20 cellular contexts compared by ENCODE assay signal in the genomic region with DNA sequence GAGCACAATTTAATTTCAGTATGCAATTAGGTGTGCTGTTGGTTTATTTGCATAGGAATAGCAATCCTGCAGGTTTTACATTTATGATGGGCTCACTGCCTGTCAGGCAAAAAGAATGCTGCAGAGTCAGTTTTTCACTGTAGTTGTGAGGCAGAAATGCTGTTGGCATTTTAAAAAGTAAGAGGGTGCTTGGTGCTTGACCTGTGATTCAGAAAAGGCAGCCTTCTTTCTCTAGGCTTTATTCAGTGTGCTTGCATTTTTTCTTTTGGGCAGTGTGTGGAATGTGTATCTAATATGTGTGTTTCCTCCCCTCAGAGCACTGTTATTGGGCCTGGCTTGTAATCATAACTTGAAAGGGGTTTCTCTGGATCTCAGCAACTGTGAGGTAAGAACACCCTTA.
DNase-seq lines count a peak whose midpoint lies in the region; ATAC-seq, FAIRE-seq and TF ChIP-seq lines count a peak whose summit lies in the region.
"Had no signal": no experiment of that assay in that cellular context is flagged by ENCODE, and none has a peak within 500 bp of the region (broad histone marks: within the 10 kb centered on the region; RNA-seq: fewer than 3 reads in every experiment).

No MANE protein-coding gene starts in this region.

- POLR2A ChIA-PET in WTC11 (lab: Charles Lee): no interaction called here

- peaks cover 23% of the 10 kb centered on the region for H3K4me1 Mint-ChIP-seq in WTC11
- H3K4me1 Mint-ChIP-seq in type B pancreatic cell (ENCODE audit: unreplicated experiment): peaks cover 30% of the 10 kb centered on the region
- H3K4me1 Mint-ChIP-seq: stimulated activated memory B cell treated with anti-CD40 and anti-IgM and Interleukin-4, amounts not matched to agents 10 μg/mL and 1 μg/mL and 100 μg/mL, for 72 hours had no signal

- H2AFZ ChIP-seq in keratinocyte (ENCODE audit: control insufficient read depth, low read length): no peak overlapping the region

- dilution Hi-C loops in keratinocyte (cut with MboI; ENCODE audit: extremely low pct_ligation_motif_present, low sequenced_read_pairs): no loop called here

- CTCF ChIA-PET in WTC11 (lab: Charles Lee): interaction anchor here (1.2 to 1.4 kb wide), 2 partner anchors 10 to 276 kb away, joined by 4 to 10 read pairs; no protein-coding TSS in a partner anchor

- H4K20me1 ChIP-seq in keratinocyte (ENCODE audit: control insufficient read depth, extremely low read depth, insufficient read depth, low read length): no peaks in the 10 kb centered on the region

- DNase-seq in NCI-H748 (lab: John Stamatoyannopoulos, UW; ENCODE audit: unreplicated experiment): peak; percentile 17
- DNase-seq in NCI-H748 treated with DMSO at 0.1 percent for 48 hours (lab: John Stamatoyannopoulos, UW): no peak
- no peak for DNase-seq in WTC11 (ENCODE audit: low spot score)
- no peak for DNase-seq in keratinocyte (ENCODE audit: low read depth, low spot score)
- no peak for DNase-seq in type B pancreatic cell (ENCODE audit: extremely low spot score, unreplicated experiment)
- DNase-seq in NCI-H2029 (lab: John Stamatoyannopoulos, UW): no peak
- no peak for DNase-seq in RKO (ENCODE audit: low spot score)
- DNase-seq: activated effector memory CD4-positive, alpha-beta T cell treated with Interleukin-2 at 50 U/mL for 16 hours; CD8-positive, alpha-beta T cell; GDM1; NCI-H1436; stimulated activated CD4-positive, alpha-beta T cell treated with anti-CD3 and anti-CD28 coated beads, Interleukin-4, amount 100 ng/mL, for 4 hours had no signal

- H3K9me1 ChIP-seq in keratinocyte (ENCODE audit: control insufficient read depth, extremely low read depth, insufficient read depth, low read length): no peaks in the 10 kb centered on the region

- ATAC-seq in WTC11: no peak
- no peak for ATAC-seq in GM18511 (IDR thresholded peaks at IDR 0.05; ENCODE audit: unreplicated experiment)
- ATAC-seq: CD8-positive, alpha-beta T cell; Right ventricle myocardium inferior; stimulated activated memory B cell treated with anti-CD40 and anti-IgM and Interleukin-4, amounts not matched to agents 10 μg/mL and 1 μg/mL and 100 μg/mL, for 72 hours had no signal

- H3K4me3 Mint-ChIP-seq in WTC11: no peak overlapping the region
- peak overlapping the region; percentile 35 for H3K4me3 Mint-ChIP-seq in type B pancreatic cell
- H3K4me3 Mint-ChIP-seq: CD8-positive, alpha-beta T cell; stimulated activated memory B cell treated with anti-CD40 and anti-IgM and Interleukin-4, amounts not matched to agents 10 μg/mL and 1 μg/mL and 100 μg/mL, for 72 hours had no signal

- H3K9ac ChIP-seq in keratinocyte (ENCODE audit: control insufficient read depth, extremely low read depth, insufficient read depth, low read length): no peak overlapping the region
- H3K9ac ChIP-seq: KMS-11 had no signal

- peak overlapping the region; percentile 58 for H3K27ac Mint-ChIP-seq in WTC11
- peak overlapping the region; percentile 81 for H3K27ac Mint-ChIP-seq in type B pancreatic cell
- H3K27ac Mint-ChIP-seq: CD8-positive, alpha-beta T cell; stimulated activated memory B cell treated with anti-CD40 and anti-IgM and Interleukin-4, amounts not matched to agents 10 μg/mL and 1 μg/mL and 100 μg/mL, for 72 hours had no signal

- H3K27me3 ChIP-seq in keratinocyte (ENCODE audit: control insufficient read depth, extremely low read depth, insufficient read depth, low read length): no peaks in the 10 kb centered on the region
- H3K27me3 ChIP-seq: cardiac muscle cell, right atrium auricular region had no signal

- H3K36me3 ChIP-seq in keratinocyte (ENCODE audit: control insufficient read depth in 2 of 2, extremely low read depth in 1 of 2, insufficient read depth in 2 of 2, low read length in 2 of 2): no peaks in the 10 kb centered on the region
- H3K36me3 ChIP-seq: right atrium auricular region had no signal

- H3K36me3 Mint-ChIP-seq in WTC11 (peaks cover 3% of the 10 kb centered on the region), type B pancreatic cell (peaks cover 4% of the 10 kb centered on the region)
- H3K36me3 Mint-ChIP-seq: stimulated activated memory B cell treated with anti-CD40 and anti-IgM and Interleukin-4, amounts not matched to agents 10 μg/mL and 1 μg/mL and 100 μg/mL, for 72 hours had no signal

- peak; percentile 89 for FAIRE-seq in keratinocyte (lab: Jason Lieb, UNC)
- FAIRE-seq: TTC549 had no signal

- H3K27ac ChIP-seq in keratinocyte (ENCODE audit: control insufficient read depth, insufficient read depth, low read length): no peak overlapping the region
- H3K27ac ChIP-seq: 22Rv1, KMS-11, right atrium auricular region had no signal

- no peaks in the 10 kb centered on the region for H3K79me2 ChIP-seq in keratinocyte (ENCODE audit: control insufficient read depth, insufficient read depth, low read length)

- H3K4me1 ChIP-seq in keratinocyte (ENCODE audit: control insufficient read depth, extremely low read depth, insufficient read depth, low read length): peaks cover 30% of the 10 kb centered on the region
- H3K4me1 ChIP-seq: right atrium auricular region had no signal

- no peaks in the 10 kb centered on the region for H3K9me3 ChIP-seq in keratinocyte (ENCODE audit: control insufficient read depth, low read depth, low read length)
- H3K9me3 ChIP-seq: right atrium auricular region had no signal

- H3K4me2 ChIP-seq in keratinocyte (ENCODE audit: control insufficient read depth, extremely low read depth, insufficient read depth, low read depth, low read length): peak overlapping the region; percentile 65
- H3K4me2 ChIP-seq: KMS-11 had no signal

- H3K9me3 Mint-ChIP-seq in WTC11 (no peaks in the 10 kb centered on the region), type B pancreatic cell (no peaks in the 10 kb centered on the region)
- H3K9me3 Mint-ChIP-seq: CD8-positive, alpha-beta T cell; stimulated activated memory B cell treated with anti-CD40 and anti-IgM and Interleukin-4, amounts not matched to agents 10 μg/mL and 1 μg/mL and 100 μg/mL, for 72 hours had no signal

- H3K27me3 Mint-ChIP-seq in WTC11 (ENCODE audit: low read depth) (no peaks in the 10 kb centered on the region), type B pancreatic cell (no peaks in the 10 kb centered on the region)
- H3K27me3 Mint-ChIP-seq: stimulated activated memory B cell treated with anti-CD40 and anti-IgM and Interleukin-4, amounts not matched to agents 10 μg/mL and 1 μg/mL and 100 μg/mL, for 72 hours had no signal

- TF ChIP-seq CTCF in WTC11 (IDR thresholded peaks at IDR 0.05) (no peak), keratinocyte (optimal IDR thresholded peaks at IDR 0.05 in 1 of 3, IDR thresholded peaks at IDR 0.05 in 1 of 3, conservative IDR thresholded peaks at IDR 0.05 in 1 of 3; ENCODE audit: extremely low read depth in 1 of 3, insufficient read depth in 2 of 3, low read length in 3 of 3) (no peak), type B pancreatic cell (conservative IDR thresholded peaks at IDR 0.05) (no peak)

- peak overlapping the region in 2 of 3 experiments; percentile 2 to 27 for H3K4me3 ChIP-seq in keratinocyte (ENCODE audit: control insufficient read depth in 2 of 3, extremely low read depth in 1 of 3, insufficient read depth in 2 of 3, low read depth in 1 of 3, low read length in 3 of 3)
- H3K4me3 ChIP-seq: cardiac muscle cell, right atrium auricular region had no signal

TF ChIP-seq in WTC11, 78 proteins besides CTCF, POLR2A, EP300 and RAD21:
- TF ChIP-seq ZNF416 (CRISPR knock-in tag; IDR thresholded peaks at IDR 0.05): no peak
- no peak for TF ChIP-seq MXD4 (CRISPR knock-in tag; IDR thresholded peaks at IDR 0.05; ENCODE audit: borderline replicate concordance)
- TF ChIP-seq ATF1 (CRISPR knock-in tag; IDR thresholded peaks at IDR 0.05): no peak
- TF ChIP-seq ZNF138 (CRISPR knock-in tag; conservative IDR thresholded peaks at IDR 0.05): no peak
